ENCODE assay signal across 25 cellular contexts in the genomic region with DNA sequence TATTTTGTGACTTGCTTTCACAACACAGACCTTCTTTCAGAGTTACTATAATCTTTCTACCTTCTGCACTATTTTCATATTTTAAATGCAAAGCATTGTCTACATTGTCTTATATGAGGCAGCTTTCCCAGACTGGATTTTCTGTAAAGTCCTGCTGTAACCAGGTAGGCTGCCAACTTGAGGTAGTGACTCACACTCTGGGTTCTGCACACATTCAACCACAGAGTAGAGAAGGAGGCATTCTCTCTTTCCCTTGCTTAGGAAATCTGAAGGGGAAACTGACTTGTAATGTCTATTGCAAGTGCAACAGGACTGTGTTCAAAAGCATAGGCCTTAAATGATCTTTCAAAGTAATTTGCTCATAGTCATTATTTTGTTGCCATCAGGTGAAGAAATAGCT.
DNase-seq lines count a peak whose midpoint lies in the region; ATAC-seq and TF ChIP-seq lines count a peak whose summit lies in the region.
"Had no signal": no experiment of that assay in that cellular context is flagged by ENCODE, and none has a peak within 500 bp of the region (broad histone marks: within the 10 kb centered on the region; RNA-seq: fewer than 3 reads in every experiment).

No MANE protein-coding gene starts in this region.

- H3K9ac ChIP-seq in OCI-LY3 (ENCODE audit: low read length) = no peak overlapping the region

- 0 out of 2 replicates have a peak overlapping the region, but pooled peaks have one; percentile 19 for H2AFZ ChIP-seq in OCI-LY3 (ENCODE audit: low read depth, low read length)

- no peak for ATAC-seq in GM19328 (IDR thresholded peaks at IDR 0.05; ENCODE audit: unreplicated experiment)
- ATAC-seq in upper lobe of left lung (ENCODE audit: low FRiP score in 2 of 2) = no peak
- ATAC-seq: activated CD4-positive, CD25-positive, alpha-beta regulatory T cell treated with anti-CD3 and anti-CD28 coated beads, Interleukin-2, amount 50 U/mL, for 24 hours; activated CD8-positive, alpha-beta T cell treated with anti-CD3 and anti-CD28 coated beads for 36 hours; HepG2; left colon had no signal

- H3K9me3 Mint-ChIP-seq in chondrocyte (ENCODE audit: low read depth) = no peaks in the 10 kb centered on the region
- H3K9me3 Mint-ChIP-seq: activated CD8-positive, alpha-beta T cell treated with anti-CD3 and anti-CD28 coated beads for 36 hours; CD4-positive, alpha-beta T cell; central memory CD8-positive, alpha-beta T cell; stimulated activated naive CD8-positive, alpha-beta T cell treated with anti-CD3 and anti-CD28 coated beads, Interleukin-15, Interleukin-2, amounts not matched to agents 100 ng/mL and 50 ng/mL, for 24 hours had no signal

- H3K79me2 ChIP-seq in OCI-LY3 (ENCODE audit: low read length) = no peaks in the 10 kb centered on the region

- H4K20me1 ChIP-seq in OCI-LY3 (ENCODE audit: insufficient read depth, low read length) = no peaks in the 10 kb centered on the region

- H3K27me3 ChIP-seq in OCI-LY3 (ENCODE audit: low read depth, low read length) = no peaks in the 10 kb centered on the region
- H3K27me3 ChIP-seq in upper lobe of left lung = no peaks in the 10 kb centered on the region
- H3K27me3 ChIP-seq: esophagus muscularis mucosa, tibial nerve had no signal

- H3K27ac ChIP-seq in OCI-LY3 (ENCODE audit: low read length) (no peak overlapping the region), upper lobe of left lung (no peak overlapping the region)
- H3K27ac ChIP-seq: esophagus muscularis mucosa had no signal

- TF ChIP-seq EP300 in upper lobe of left lung (IDR thresholded peaks at IDR 0.05) = no peak

- DNase-seq in HPDE6-E6E7 (ENCODE audit: extremely low spot score) = peak; percentile 25
- peak; percentile 54 for DNase-seq in epithelial cell of esophagus (ENCODE audit: low read depth)
- DNase-seq in pons (ENCODE audit: low spot score) = peak; percentile 49
- no peak for DNase-seq in chondrocyte (ENCODE audit: low spot score)
- no peak for DNase-seq in upper lobe of left lung
- no peak for DNase-seq in activated CD4-positive, alpha-beta T cell treated with anti-CD3 and anti-CD28 coated beads, Interleukin-2, amount 50 U/mL, for 4 hours
- DNase-seq: activated CD8-positive, alpha-beta T cell treated with anti-CD3 and anti-CD28 coated beads for 36 hours; activated T-cell treated with anti-CD3 and anti-CD28 coated beads, Interleukin-2, amount 50 U/mL, for 1 hour; amniotic stem cell; CD4-positive, alpha-beta T cell; effector CD4-positive, alpha-beta T cell; left colon; mesendoderm; naive B cell; OCI-M1; retina; stimulated activated CD4-positive, alpha-beta T cell treated with anti-CD3 and anti-CD28 coated beads, Interleukin-4, amount 100 ng/mL, for 24 hours had no signal

- H3K36me3 ChIP-seq in OCI-LY3 (replicated peaks; ENCODE audit: low read depth, low read length) (no peaks in the 10 kb centered on the region), upper lobe of left lung (no peaks in the 10 kb centered on the region)
- H3K36me3 ChIP-seq: esophagus muscularis mucosa, tibial nerve had no signal

- no peak overlapping the region for H3K4me3 Mint-ChIP-seq in chondrocyte (ENCODE audit: unreplicated experiment)
- H3K4me3 Mint-ChIP-seq: activated CD8-positive, alpha-beta T cell treated with anti-CD3 and anti-CD28 coated beads for 36 hours; CD4-positive, alpha-beta T cell; central memory CD8-positive, alpha-beta T cell; naive B cell; stimulated activated naive CD8-positive, alpha-beta T cell treated with anti-CD3 and anti-CD28 coated beads, Interleukin-15, Interleukin-2, amounts not matched to agents 100 ng/mL and 50 ng/mL, for 24 hours had no signal

- H3K4me2 ChIP-seq in OCI-LY3 (ENCODE audit: low read length) = no peak overlapping the region

- H3K27me3 Mint-ChIP-seq in chondrocyte (ENCODE audit: low read depth) = peaks cover 2% of the 10 kb centered on the region
- H3K27me3 Mint-ChIP-seq: central memory CD8-positive, alpha-beta T cell; naive B cell had no signal

- TF ChIP-seq CTCF in OCI-LY3 (IDR thresholded peaks at IDR 0.05; ENCODE audit: low read depth, low read length) (no peak), epithelial cell of esophagus (IDR thresholded peaks at IDR 0.05; ENCODE audit: insufficient read depth, low read depth, low read length, missing control alignments) (no peak), chondrocyte (IDR thresholded peaks at IDR 0.05) (no peak), upper lobe of left lung (IDR thresholded peaks at IDR 0.05) (no peak)

- H3K4me1 ChIP-seq in OCI-LY3 (ENCODE audit: low read length) (no peaks in the 10 kb centered on the region), upper lobe of left lung (no peaks in the 10 kb centered on the region)
- H3K4me1 ChIP-seq: esophagus muscularis mucosa had no signal

- H3K9me3 ChIP-seq in OCI-LY3 (ENCODE audit: insufficient read depth, low read length) (no peaks in the 10 kb centered on the region), upper lobe of left lung (no peaks in the 10 kb centered on the region)
- H3K9me3 ChIP-seq: esophagus muscularis mucosa, tibial nerve had no signal

- H3K4me3 ChIP-seq in OCI-LY3 (ENCODE audit: low read length) (no peak overlapping the region), epithelial cell of esophagus (ENCODE audit: low read length) (no peak overlapping the region), upper lobe of left lung (no peak overlapping the region)
- H3K4me3 ChIP-seq: esophagus muscularis mucosa, tibial nerve had no signal

- no peaks in the 10 kb centered on the region for H3K4me1 Mint-ChIP-seq in chondrocyte (ENCODE audit: low read depth)
- H3K4me1 Mint-ChIP-seq: central memory CD8-positive, alpha-beta T cell; naive B cell had no signal

- H3K36me3 Mint-ChIP-seq in chondrocyte (ENCODE audit: low read depth) = no peaks in the 10 kb centered on the region
- H3K36me3 Mint-ChIP-seq: naive B cell had no signal

- no peak for TF ChIP-seq POLR2A in upper lobe of left lung (IDR thresholded peaks at IDR 0.05)

- H3K27ac Mint-ChIP-seq in chondrocyte (ENCODE audit: unreplicated experiment) = no peak overlapping the region
- H3K27ac Mint-ChIP-seq: activated CD8-positive, alpha-beta T cell treated with anti-CD3 and anti-CD28 coated beads for 36 hours; CD4-positive, alpha-beta T cell; stimulated activated naive CD8-positive, alpha-beta T cell treated with anti-CD3 and anti-CD28 coated beads, Interleukin-15, Interleukin-2, amounts not matched to agents 100 ng/mL and 50 ng/mL, for 24 hours had no signal

Comparison
In these comparisons a context has a peak if more than half of its experiments do, and no peak if none do; other contexts are left out.
1. DNase-seq: peak in HPDE6-E6E7 (single experiment), epithelial cell of esophagus (single experiment) and pons (single experiment); none in chondrocyte (single experiment), upper lobe of left lung (0 of 2) and activated CD4-positive, alpha-beta T cell treated with anti-CD3 and anti-CD28 coated beads, Interleukin-2, amount 50 U/mL, for 4 hours (0 of 2).